In the genomic region with DNA sequence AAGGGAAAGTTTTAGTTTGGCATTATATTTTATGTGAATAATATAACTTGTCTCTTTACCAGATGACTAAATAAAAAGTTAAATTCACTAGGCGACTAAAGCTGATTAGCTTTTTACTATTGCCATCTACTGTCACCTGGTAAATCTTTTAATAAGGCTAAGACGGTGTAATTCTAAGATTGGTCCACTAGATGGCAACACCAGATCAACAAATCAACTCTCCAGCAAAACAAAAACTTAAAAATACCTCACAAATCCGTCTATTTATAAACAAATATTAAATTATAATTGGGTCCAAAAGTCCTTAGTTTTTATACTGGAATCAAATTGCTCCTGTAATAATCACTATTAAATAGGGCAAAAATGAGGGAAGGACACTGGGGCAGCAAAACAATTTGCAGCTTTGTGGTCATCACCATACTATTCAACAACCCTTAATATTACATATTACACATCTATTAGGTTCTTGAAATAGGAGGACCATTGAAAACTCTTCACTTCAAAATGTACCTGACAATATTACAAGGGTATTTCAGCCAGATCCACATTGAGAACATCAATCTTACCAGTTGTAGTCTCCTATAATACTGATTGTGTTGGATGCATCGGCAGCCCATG, we compare ENCODE assay signal across 8 cellular contexts. TPM values are rescaled to one million over a fixed set of nuclear protein-coding genes. Genes with fewer than 3 reads are reported as not detected.
A peak's percentile ranks its signal among the peaks of the same experiment; 100 is the strongest.
DNase-seq lines count a peak whose midpoint lies in the region; ATAC-seq and TF ChIP-seq lines count a peak whose summit lies in the region.

No MANE protein-coding gene starts in this region.

- WGBS in transverse colon (ENCODE audit: low coverage in 1 of 2), 2 donors = 22 to 30% methylated on average over 4 of the region's 4 CpGs

- ATAC-seq in HG03565 (IDR thresholded peaks at IDR 0.05; ENCODE audit: unreplicated experiment) (no peak), HG02642 (IDR thresholded peaks at IDR 0.05; ENCODE audit: poor library complexity, unreplicated experiment) (no peak)

- H3K4me1 ChIP-seq in ascending aorta (no peaks in the 10 kb centered on the region), transverse colon (no peaks in the 10 kb centered on the region)

- H3K36me3 ChIP-seq in ascending aorta (peaks cover 21 to 52% of the 10 kb centered on the region in 2 donors), transverse colon (peaks cover 0 to 24% (median 0%) of the 10 kb centered on the region in 4 donors)

- H3K27ac ChIP-seq in ascending aorta = no peak overlapping the region
- no peak overlapping the region for H3K27ac ChIP-seq in transverse colon

- TF ChIP-seq EP300 in transverse colon (IDR thresholded peaks at IDR 0.05; ENCODE audit: low read depth) = no peak

- in situ Hi-C loops in transverse colon (cut with MboI; ENCODE audit: low pct_ligation_motif_present in 1 of 4, low pct_unique_long_range_greater_than_20kb in 1 of 4, low sequenced_read_pairs in 3 of 4) = loop anchor here in 3 of 4 donors (10.0 to 25.0 kb wide), 3 partner anchors 217 to 230 kb away; no protein-coding TSS in a partner anchor

- no peaks in the 10 kb centered on the region for H3K27me3 ChIP-seq in ascending aorta
- H3K27me3 ChIP-seq in transverse colon = no peaks in the 10 kb centered on the region

- DNase-seq in NCI-H2029 treated with DMSO at 0.1 percent for 48 hours (lab: John Stamatoyannopoulos, UW) (peak; percentile 3), NCI-H2029 (lab: John Stamatoyannopoulos, UW) (no peak), NCI-H1417 (lab: John Stamatoyannopoulos, UW) (peak; percentile 8 to 77 (median 41)), ascending aorta (ENCODE audit: low spot score in 2 of 2) (no peak), iris pigment epithelial cell (ENCODE audit: low read depth) (peak; percentile 60), transverse colon (no peak)

- intact Hi-C loops in ascending aorta (cut with DNase I) (no loop called here), transverse colon (cut with DNase I; ENCODE audit: low total_unique reads) (no loop called here)

- TF ChIP-seq POLR2A in transverse colon (IDR thresholded peaks at IDR 0.05) = no peak

- H3K4me3 ChIP-seq in ascending aorta (no peak overlapping the region), transverse colon (no peak overlapping the region)

- H3K9me3 ChIP-seq in ascending aorta = no peaks in the 10 kb centered on the region
- no peaks in the 10 kb centered on the region for H3K9me3 ChIP-seq in transverse colon

- TF ChIP-seq CTCF in ascending aorta (IDR thresholded peaks at IDR 0.05) = peak; percentile 41 to 61 (median 58)
- TF ChIP-seq CTCF in transverse colon (IDR thresholded peaks at IDR 0.05) = peak; percentile 62 to 68 (median 67)

RNA-seq across cellular contexts. Expression of a gene that starts 47.9 kb away (rescaled TPM):
- total RNA-seq in ascending aorta (31.7 TPM), transverse colon (10 to 100 TPM in 3 of 4 donors, 1 to 10 TPM in 1; 8.0 to 42.3 (median 28.9) TPM)

RNA-seq across cellular contexts. Expression of a gene that starts 59.8 kb away (rescaled TPM):
- total RNA-seq in ascending aorta (0.32 TPM), transverse colon (1 to 10 TPM in 1 of 4 donors, under 1 TPM in 1, not detected in 2; 0.68 to 1.6 TPM)

Comparison
In these comparisons a context has a peak if more than half of its experiments do, and no peak if none do; other contexts are left out.
1. DNase-seq: peak in NCI-H2029 treated with DMSO at 0.1 percent for 48 hours (single experiment), NCI-H1417 (3 of 3) and iris pigment epithelial cell (single experiment); none in NCI-H2029 (single experiment), ascending aorta (0 of 2) and transverse colon (single experiment).